In genomic region chr1:169367686-169368405, GRCh38 we compare ENCODE assay signal across 8 cellular contexts. TPM values are rescaled to one million over a fixed set of nuclear protein-coding genes. Genes with fewer than 3 reads are reported as not detected.
DNase-seq lines count a peak whose midpoint lies in the region; TF ChIP-seq lines count a peak whose summit lies in the region.

A gene with protein sequence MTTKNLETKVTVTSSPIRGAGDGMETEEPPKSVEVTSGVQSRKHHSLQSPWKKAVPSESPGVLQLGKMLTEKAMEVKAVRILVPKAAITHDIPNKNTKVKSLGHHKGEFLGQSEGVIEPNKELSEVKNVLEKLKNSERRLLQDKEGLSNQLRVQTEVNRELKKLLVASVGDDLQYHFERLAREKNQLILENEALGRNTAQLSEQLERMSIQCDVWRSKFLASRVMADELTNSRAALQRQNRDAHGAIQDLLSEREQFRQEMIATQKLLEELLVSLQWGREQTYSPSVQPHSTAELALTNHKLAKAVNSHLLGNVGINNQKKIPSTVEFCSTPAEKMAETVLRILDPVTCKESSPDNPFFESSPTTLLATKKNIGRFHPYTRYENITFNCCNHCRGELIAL (plus strand): TSS chr1:169368195. CDS start chr1:169369523, 1,328 bp downstream.
NME7 (minus strand) TSS chr1:169367797; CDS start chr1:169367710, 87 bp downstream.

- no peaks in the 10 kb centered on the region for H3K9me3 ChIP-seq in H9 (ENCODE audit: control insufficient read depth, low read depth, low read length)
- peaks cover 15% of the 10 kb centered on the region for H3K9me3 ChIP-seq in MG63
- no peaks in the 10 kb centered on the region for H3K9me3 ChIP-seq in stomach smooth muscle (ENCODE audit: control insufficient read depth in 2 of 2, low read length in 2 of 2)

- H4K8ac ChIP-seq in H9 (replicated peaks; ENCODE audit: insufficient read length, low read depth, low read length): no peak within 1 kb of the TSS

- no peaks in the 10 kb centered on the region for H3K4me1 ChIP-seq in H9 (ENCODE audit: insufficient read depth, low read length)
- H3K4me1 ChIP-seq in stomach smooth muscle (ENCODE audit: control insufficient read depth, insufficient read depth, low read length): no peaks in the 10 kb centered on the region

- H3K56ac ChIP-seq in H9 (ENCODE audit: insufficient read length, low read depth, low read length): no peak within 1 kb of the TSS

- H2BK120ac ChIP-seq in H9 (ENCODE audit: low read depth, low read length, poor library complexity, severe bottlenecking): no peak within 1 kb of the TSS

- no peak within 1 kb of the TSS for H3K23ac ChIP-seq in H9 (ENCODE audit: insufficient read length, low read depth, low read length)

- TF ChIP-seq CTCF in H9 (conservative IDR thresholded peaks at IDR 0.05): no peak
- no peak for TF ChIP-seq CTCF in foreskin fibroblast (IDR thresholded peaks at IDR 0.05; ENCODE audit: low read depth, low read length)
- TF ChIP-seq CTCF in neural crest cell (conservative IDR thresholded peaks at IDR 0.05): no peak

- H3K9me3 Mint-ChIP-seq in H9 (peaks cover 0 to 4% of the 10 kb centered on the region in 2 experiments; a peak in 2 of 5 replicates), neural crest cell (peaks cover 6% of the 10 kb centered on the region)

- H3K79me1 ChIP-seq in H9 (ENCODE audit: insufficient read depth, low read depth, low read length, poor library complexity, severe bottlenecking): no peaks in the 10 kb centered on the region

- H3K27me3 Mint-ChIP-seq in H9 (ENCODE audit: low read depth): no peaks in the 10 kb centered on the region
- H3K27me3 Mint-ChIP-seq in neural crest cell (ENCODE audit: low read depth): no peaks in the 10 kb centered on the region

- H3K27ac Mint-ChIP-seq in H9 (no peak within 1 kb of the TSS), neural crest cell (ENCODE audit: unreplicated experiment) (no peak within 1 kb of the TSS)

- no peaks in the 10 kb centered on the region for H3K79me2 ChIP-seq in H9 (ENCODE audit: insufficient read depth, low read length)

- no peak within 1 kb of the TSS for H2BK5ac ChIP-seq in H9 (ENCODE audit: insufficient read length, low read length)

- no peak within 1 kb of the TSS for H3K27ac ChIP-seq in H9 (ENCODE audit: insufficient read length, low read depth, low read length)
- H3K27ac ChIP-seq in stomach smooth muscle (ENCODE audit: low read length): peak within 1 kb of the TSS; percentile 91

- H3K4me3 ChIP-seq in MG63 (peak within 1 kb of the TSS; percentile 91), foreskin fibroblast (ENCODE audit: low read depth in 1 of 2, low read length in 2 of 2) (peak within 1 kb of the TSS; percentile 91 to 96), stomach smooth muscle (ENCODE audit: low read length in 2 of 2) (peak within 1 kb of the TSS; percentile 90 to 94)

- no peak within 1 kb of the TSS for H3K4ac ChIP-seq in H9 (ENCODE audit: low read depth, low read length)

- H3K27me3 ChIP-seq in H9 (ENCODE audit: insufficient read depth, low read length): no peaks in the 10 kb centered on the region
- no peaks in the 10 kb centered on the region for H3K27me3 ChIP-seq in MG63
- no peaks in the 10 kb centered on the region for H3K27me3 ChIP-seq in stomach smooth muscle (ENCODE audit: control insufficient read depth in 1 of 2, insufficient read depth in 2 of 2, low read length in 2 of 2)

- H3K4me3 Mint-ChIP-seq in H9 (no peak within 1 kb of the TSS), neural crest cell (no peak within 1 kb of the TSS)

- H3K4me1 Mint-ChIP-seq in H9 (peaks cover 2 to 3% of the 10 kb centered on the region in 2 experiments; a peak in 1 of 4 replicates), neural crest cell (peaks cover 13% of the 10 kb centered on the region)

- peak within 1 kb of the TSS; percentile 79 for H2AFZ ChIP-seq in H9 (ENCODE audit: low read length)

- H3K36me3 ChIP-seq in MG63 (peaks cover 37% of the 10 kb centered on the region), stomach smooth muscle (ENCODE audit: control insufficient read depth in 2 of 2, insufficient read depth in 2 of 2, low read length in 2 of 2) (peaks cover 4 to 10% of the 10 kb centered on the region in 2 donors)

- H3K9ac ChIP-seq in H9 (ENCODE audit: extremely low read depth, insufficient read length, low read length): peak within 1 kb of the TSS; percentile 46
- H3K9ac ChIP-seq in stomach smooth muscle (ENCODE audit: low read length in 2 of 2): peak within 1 kb of the TSS; percentile 78 to 84

- no peaks in the 10 kb centered on the region for H4K20me1 ChIP-seq in H9 (ENCODE audit: control insufficient read depth, insufficient read depth, insufficient read length)

- no peak within 1 kb of the TSS for H3K18ac ChIP-seq in H9 (ENCODE audit: insufficient read length, low read depth, low read length)

- H3T11ph ChIP-seq in H9 (ENCODE audit: low read length): no peak within 1 kb of the TSS

- WGBS in H9 (ENCODE audit: extremely low coverage, insufficient read length, low lambda C conversion rate): no CpG with 5 or more reads among the region's 37 CpGs

- H3K36me3 Mint-ChIP-seq in H9 (ENCODE audit: insufficient read depth in 1 of 3, low read depth in 3 of 3) (peaks cover 0 to 6% (median 0%) of the 10 kb centered on the region in 3 experiments; a peak in 5 of 7 replicates), neural crest cell (ENCODE audit: low read depth) (peaks cover 9% of the 10 kb centered on the region)

- H3K4me2 ChIP-seq in H9 (ENCODE audit: insufficient read depth, insufficient read length, low read length): peak within 1 kb of the TSS; percentile 70

- no peak within 1 kb of the TSS for H2BK20ac ChIP-seq in H9 (ENCODE audit: low read depth, low read length, poor library complexity, severe bottlenecking)

- H2BK15ac ChIP-seq in H9 (ENCODE audit: low read depth, low read length): no peak within 1 kb of the TSS

- H2BK12ac ChIP-seq in H9 (ENCODE audit: insufficient read length, low read depth, low read length): no peak within 1 kb of the TSS

- no peaks in the 10 kb centered on the region for H3K23me2 ChIP-seq in H9 (ENCODE audit: insufficient read length, low read depth, low read length, poor library complexity, severe bottlenecking)

- H4K5ac ChIP-seq in H9 (ENCODE audit: insufficient read length, low read depth, low read length): no peak within 1 kb of the TSS

- H4K91ac ChIP-seq in H9 (ENCODE audit: insufficient read length, low read depth, low read length): no peak within 1 kb of the TSS

- no peak within 1 kb of the TSS for H3K14ac ChIP-seq in H9 (ENCODE audit: insufficient read depth, low read length)

- DNase-seq in ELF-1 (ENCODE audit: low read depth, low spot score): peak; percentile 98
- DNase-seq in H9: peak; percentile 97
- DNase-seq in MG63: peak; percentile 98
- DNase-seq in SHP77 (lab: John Stamatoyannopoulos, UW): peak; percentile 96
- peak; percentile 98 for DNase-seq in activated effector memory CD4-positive, alpha-beta T cell treated with Interleukin-2 at 50 U/mL for 16 hours
- DNase-seq in foreskin fibroblast: peak; percentile 96 to 99
- peak; percentile 93 for DNase-seq in neural crest cell (ENCODE audit: low read depth, low spot score)

- H2AK5ac ChIP-seq in H9 (ENCODE audit: insufficient read length, low read length): no peak within 1 kb of the TSS

RNA-seq across cellular contexts. Expression of the first gene that starts in this region (rescaled TPM):
- total RNA-seq in H9 (2021) (14.3 and 15.5 TPM in 2 replicates), neural crest cell (14.2 and 14.7 TPM in 2 replicates)
- 33.2 and 36.4 TPM in 2 replicates for total RNA-seq in MG63 (2014; rRNA removed; shearing (Covaris generic); ENCODE audit: low replicate concordance)

RNA-seq across cellular contexts. Expression of gene NME7, which starts in this region (rescaled TPM):
- 13.2 and 17.0 TPM in 2 replicates for total RNA-seq in H9 (2021)
- 10.0 and 18.6 TPM in 2 replicates for total RNA-seq in MG63 (2014; rRNA removed; shearing (Covaris generic); ENCODE audit: low replicate concordance)
- total RNA-seq in neural crest cell: 25.7 and 28.6 TPM in 2 replicates
